Comparison of ENCODE assay signal across 1 cellular context in genomic region chr19:54115071-54116063, GRCh38.
A peak's percentile ranks its signal among the peaks of the same experiment; 100 is the strongest.
TF ChIP-seq lines count a peak whose summit lies in the region.

Gene PRPF31 (plus strand): TSS chr19:54115754. CDS start chr19:54118279, 2,525 bp downstream.
Gene TFPT (minus strand): TSS chr19:54115657. CDS start chr19:54115269, 388 bp downstream.

TF ChIP-seq in GM12878, 131 proteins besides CTCF, POLR2A, EP300 and RAD21 (continued from another document and continues in another):
- TF ChIP-seq ZBTB4 (CRISPR knock-in tag; IDR thresholded peaks at IDR 0.05) (no peak), TAF1 (IDR thresholded peaks at IDR 0.05; ENCODE audit: borderline replicate concordance, low read depth, low read length) (peak; percentile 78), E2F8 (IDR thresholded peaks at IDR 0.05; ENCODE audit: low read depth, partially characterized antibody) (peak; percentile 84), ZSCAN29 (IDR thresholded peaks at IDR 0.05) (no peak), IRF4 (IDR thresholded peaks at IDR 0.05; ENCODE audit: low read depth, low read length) (0 out of 2 replicates have a peak, but pooled peaks have one; percentile 38), DPF2 (IDR thresholded peaks at IDR 0.05) (no peak), SRF (IDR thresholded peaks at IDR 0.05; ENCODE audit: low read depth in 2 of 2, low read length in 2 of 2) (peak; percentile 34 to 95; a peak in 2 of 4 replicates), HCFC1 (IDR thresholded peaks at IDR 0.05; ENCODE audit: low read length) (peak; percentile 91), EGR1 (IDR thresholded peaks at IDR 0.05; ENCODE audit: borderline replicate concordance in 1 of 2, low read depth in 2 of 2, low read length in 2 of 2) (peak in 1 of 2 experiments; percentile 39; a peak in 1 of 3 replicates), FOXM1 (IDR thresholded peaks at IDR 0.05; ENCODE audit: low read depth, low read length) (no peak), EZH2 (IDR thresholded peaks at IDR 0.05; ENCODE audit: borderline replicate concordance, control insufficient read depth, low read depth, low read length) (no peak), SMC3 (IDR thresholded peaks at IDR 0.05; ENCODE audit: borderline replicate concordance, low read length) (no peak), KDM1A (IDR thresholded peaks at IDR 0.05; ENCODE audit: borderline replicate concordance) (no peak), STAT3 (IDR thresholded peaks at IDR 0.05; ENCODE audit: low read depth, low read length) (no peak), SKIL (IDR thresholded peaks at IDR 0.05; ENCODE audit: low read depth, poor library complexity, severe bottlenecking) (peak; percentile 60), NR2C1 (IDR thresholded peaks at IDR 0.05) (peak; percentile 61), PAX8 (IDR thresholded peaks at IDR 0.05) (0 out of 2 replicates have a peak, but pooled peaks have one; percentile 55), SUPT20H (IDR thresholded peaks at IDR 0.05; ENCODE audit: borderline replicate concordance, control insufficient read depth, low read depth, low read length) (no peak), CHD2 (IDR thresholded peaks at IDR 0.05; ENCODE audit: borderline replicate concordance, low read depth, low read length) (peak; percentile 95), ZNF622 (IDR thresholded peaks at IDR 0.05) (no peak), MLLT1 (IDR thresholded peaks at IDR 0.05) (peak; percentile 80), PML (IDR thresholded peaks at IDR 0.05; ENCODE audit: low read length) (peak; percentile 91), CBFB (IDR thresholded peaks at IDR 0.05; ENCODE audit: low read depth) (peak; percentile 92; the same call in 1 of the 2 replicates), ATF2 (IDR thresholded peaks at IDR 0.05; ENCODE audit: low read length) (no peak), MTA3 (IDR thresholded peaks at IDR 0.05; ENCODE audit: borderline replicate concordance, low read length) (no peak), STAT1 (conservative IDR thresholded peaks at IDR 0.05) (peak; percentile 91), SREBF2 (IDR thresholded peaks at IDR 0.05; ENCODE audit: low read length) (no peak), SP1 (IDR thresholded peaks at IDR 0.05; ENCODE audit: low read depth, low read length) (peak; percentile 91), HDAC6 (IDR thresholded peaks at IDR 0.05; ENCODE audit: unreplicated experiment) (no peak), IRF3 (IDR thresholded peaks at IDR 0.05) (no peak), SUZ12 (IDR thresholded peaks at IDR 0.05; ENCODE audit: unreplicated experiment) (no peak), MYB (IDR thresholded peaks at IDR 0.05; ENCODE audit: borderline replicate concordance, low read depth, low read length) (no peak; the same call in 1 of the 2 replicates), TCF7 (IDR thresholded peaks at IDR 0.05; ENCODE audit: borderline replicate concordance) (no peak; the same call in 1 of the 2 replicates), RELA (IDR thresholded peaks at IDR 0.05; ENCODE audit: borderline replicate concordance, partially characterized antibody) (peak; percentile 34), BACH1 (IDR thresholded peaks at IDR 0.05; ENCODE audit: borderline replicate concordance) (no peak), BCLAF1 (IDR thresholded peaks at IDR 0.05) (no peak), RFX5 (IDR thresholded peaks at IDR 0.05; ENCODE audit: low read depth, low read length) (peak; percentile 59; the same call in 1 of the 2 replicates), TCF3 (IDR thresholded peaks at IDR 0.05; ENCODE audit: borderline replicate concordance, insufficient read depth, low read depth, low read length) (no peak), ZNF274 (IDR thresholded peaks at IDR 0.05; ENCODE audit: insufficient read depth, insufficient read length) (no peak), MXI1 (IDR thresholded peaks at IDR 0.05; ENCODE audit: low read depth, low read length) (peak; percentile 95), NBN (IDR thresholded peaks at IDR 0.05) (peak; percentile 99), USF1 (IDR thresholded peaks at IDR 0.05; ENCODE audit: borderline replicate concordance, extremely low read length, insufficient read depth, low read depth, low read length) (no peak), YY1 (IDR thresholded peaks at IDR 0.05; ENCODE audit: low read depth, low read length) (peak; percentile 84), IRF5 (IDR thresholded peaks at IDR 0.05; ENCODE audit: borderline replicate concordance) (no peak), CREB1 (IDR thresholded peaks at IDR 0.05; ENCODE audit: low read depth) (peak; percentile 99), CREM (IDR thresholded peaks at IDR 0.05; ENCODE audit: low read depth) (peak; percentile 99)
